25 cellular contexts compared by ENCODE assay signal in the genomic region with DNA sequence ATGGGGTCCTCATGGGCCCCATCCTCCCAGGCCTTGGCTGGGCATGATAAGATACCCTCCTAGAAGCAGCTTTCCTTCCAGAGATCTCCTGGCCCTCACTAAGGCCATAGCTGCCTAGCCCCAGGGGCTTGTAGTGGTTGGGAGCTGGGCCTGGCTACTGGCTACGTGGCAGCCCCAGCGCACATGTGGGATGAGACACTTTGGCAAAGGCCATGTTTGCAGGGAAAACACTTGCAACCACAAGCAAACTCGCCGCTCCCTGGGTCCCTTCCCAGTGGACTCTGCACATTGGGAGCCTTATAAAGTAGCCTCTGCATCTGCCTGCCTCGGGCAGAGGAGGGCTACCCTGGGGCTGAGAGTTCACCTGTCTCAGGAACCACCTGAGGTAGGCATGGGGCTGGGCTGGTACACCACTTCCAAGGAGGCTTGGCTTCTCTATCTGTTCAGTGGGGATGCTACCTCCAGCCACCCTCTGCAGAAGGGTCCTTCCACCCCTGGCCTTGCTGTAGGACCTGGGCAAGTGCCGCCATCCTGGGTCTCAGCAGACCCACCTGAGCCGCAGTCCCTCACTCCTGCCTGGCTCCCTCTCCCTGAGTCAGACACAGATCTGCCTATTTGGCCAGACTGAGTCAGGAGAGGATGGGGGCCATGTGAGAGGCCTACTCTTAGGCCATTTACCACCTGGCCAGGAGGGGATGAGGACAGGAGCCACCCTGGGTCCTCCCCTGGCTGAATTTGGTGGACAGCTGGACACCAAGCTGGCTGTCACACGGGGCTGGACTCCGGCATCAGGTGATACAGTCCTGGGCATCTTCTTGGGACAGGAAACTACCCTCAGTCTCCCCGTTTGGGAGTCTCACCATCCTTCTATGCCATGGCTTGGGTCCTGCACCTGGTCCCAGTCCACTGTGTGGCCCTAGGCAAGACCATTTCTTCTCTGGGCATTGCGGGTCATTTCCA. TPM values are rescaled to one million over a fixed set of nuclear protein-coding genes. Genes with fewer than 3 reads are reported as not detected.
DNase-seq lines count a peak whose midpoint lies in the region; ATAC-seq, FAIRE-seq and TF ChIP-seq lines count a peak whose summit lies in the region.
"Had no signal": no experiment of that assay in that cellular context is flagged by ENCODE, and none has a peak within 500 bp of the region (broad histone marks: within the 10 kb centered on the region; RNA-seq: fewer than 3 reads in every experiment).

Gene BPIFB2, plus strand, starts transcription at position 329 of the 960 bp plus-strand sequence. CDS start 871 bp downstream, outside the sequence.

- H3K79me1 ChIP-seq in H1 (ENCODE audit: low read depth, low read length): no peaks in the 10 kb centered on the region

- H3K23ac ChIP-seq in H1 (ENCODE audit: insufficient read length): peak within 1 kb of the TSS; percentile 87

- H3K14ac ChIP-seq in H1 (ENCODE audit: insufficient read length): no peak within 1 kb of the TSS

- no peak within 1 kb of the TSS for H3K4ac ChIP-seq in H1 (replicated peaks; ENCODE audit: insufficient read length, low read depth, low read length)

- H2BK120ac ChIP-seq in H1 (replicated peaks; ENCODE audit: low read depth, low read length): no peak within 1 kb of the TSS

- POLR2A ChIA-PET in H1 (lab: Charles Lee; ENCODE audit: partially characterized antibody): no interaction called here

- H3K27ac ChIP-seq in H1 (ENCODE audit: low read depth, low read length) (no peak within 1 kb of the TSS), neural progenitor cell (no peak within 1 kb of the TSS), left lung (no peak within 1 kb of the TSS)
- H3K27ac ChIP-seq: KMS-11, Peyer's patch, SJCRH30 had no signal

- no peak within 1 kb of the TSS for H4K5ac ChIP-seq in H1 (ENCODE audit: insufficient read length, low read depth, low read length)

- no peak within 1 kb of the TSS; the same call in 1 of the 2 replicates for H4K8ac ChIP-seq in H1 (ENCODE audit: extremely low read depth, insufficient read depth, low read length)

- DNase-seq in natural killer cell treated with Interleukin-12 subunit alpha and Interleukin-12 subunit beta and Interleukin-15 and Interleukin-18, amount 100 ng/mL, for 72 hours (ENCODE audit: low spot score): no peak
- DNase-seq in natural killer cell (no peak), H1 (ENCODE audit: low read depth in 1 of 2, low spot score in 2 of 2) (no peak), neural progenitor cell (ENCODE audit: low spot score) (no peak), left lung (no peak), HFFc6 (no peak), NCI-H82 (lab: John Stamatoyannopoulos, UW) (no peak)
- DNase-seq: Caco-2; CD4-positive, alpha-beta memory T cell; DMS 273 treated with DMSO at 0.1 percent for 48 hours; DND-41; HCEC 1CT; NCI-H1417 treated with DMSO at 0.1 percent for 48 hours; NCI-H187; NCI-H510A; NCI-H748 treated with DMSO at 0.1 percent for 48 hours; SJCRH30 had no signal

- no peaks in the 10 kb centered on the region for H3F3A ChIP-seq in neural progenitor cell (ENCODE audit: low read depth)

- H3K27me3 ChIP-seq in H1 (replicated peaks in 1 of 4; ENCODE audit: control insufficient read depth in 3 of 4, extremely low read depth in 1 of 4, insufficient read depth in 3 of 4, low read length in 3 of 4): no peaks in the 10 kb centered on the region
- H3K27me3 ChIP-seq in neural progenitor cell: no peaks in the 10 kb centered on the region
- peaks cover 0 to 17% of the 10 kb centered on the region in 2 donors for H3K27me3 ChIP-seq in left lung
- H3K27me3 ChIP-seq: Peyer's patch, SJCRH30 had no signal

- no peaks in the 10 kb centered on the region for H3K36me3 Mint-ChIP-seq in natural killer cell treated with Interleukin-12 subunit alpha and Interleukin-12 subunit beta and Interleukin-15 and Interleukin-18, amount 100 ng/mL, for 72 hours
- no peaks in the 10 kb centered on the region for H3K36me3 Mint-ChIP-seq in natural killer cell
- no peaks in the 10 kb centered on the region for H3K36me3 Mint-ChIP-seq in neural progenitor cell
- H3K36me3 Mint-ChIP-seq in HFFc6 (ENCODE audit: low read depth): 0 out of 2 replicates have a peak, but pooled peaks cover 4% of the 10 kb centered on the region

- no peak within 1 kb of the TSS for H3K4me3 Mint-ChIP-seq in natural killer cell treated with Interleukin-12 subunit alpha and Interleukin-12 subunit beta and Interleukin-15 and Interleukin-18, amount 100 ng/mL, for 72 hours
- no peak within 1 kb of the TSS for H3K4me3 Mint-ChIP-seq in natural killer cell
- no peak within 1 kb of the TSS for H3K4me3 Mint-ChIP-seq in neural progenitor cell
- no peak within 1 kb of the TSS for H3K4me3 Mint-ChIP-seq in HFFc6
- H3K4me3 Mint-ChIP-seq: CD4-positive, alpha-beta memory T cell; GM23338 had no signal

- no peaks in the 10 kb centered on the region for H3K79me2 ChIP-seq in H1 (ENCODE audit: control insufficient read depth in 1 of 2, insufficient read depth in 2 of 2, low read length in 2 of 2)
- H3K79me2 ChIP-seq in neural progenitor cell (ENCODE audit: low read depth): no peaks in the 10 kb centered on the region

- no peak within 1 kb of the TSS for H2BK12ac ChIP-seq in H1 (ENCODE audit: low read depth, low read length)

- TF ChIP-seq CTCF in natural killer cell (IDR thresholded peaks at IDR 0.05): no peak
- TF ChIP-seq CTCF in H1 (IDR thresholded peaks at IDR 0.05; ENCODE audit: control extremely low read depth in 1 of 3, insufficient read depth in 1 of 3, low read depth in 1 of 3, low read length in 3 of 3): no peak
- TF ChIP-seq CTCF in neural progenitor cell (IDR thresholded peaks at IDR 0.05): no peak
- TF ChIP-seq CTCF in left lung (IDR thresholded peaks at IDR 0.05): no peak
- no peak for TF ChIP-seq CTCF in HFFc6 (IDR thresholded peaks at IDR 0.05)

- H3K18ac ChIP-seq in H1 (ENCODE audit: extremely low read depth, low read length): no peak within 1 kb of the TSS

- no peak within 1 kb of the TSS for H3K4me3 ChIP-seq in H1 (ENCODE audit: extremely low read depth in 1 of 4, insufficient read depth in 2 of 4, low read depth in 3 of 4, low read length in 4 of 4)
- no peak within 1 kb of the TSS for H3K4me3 ChIP-seq in neural progenitor cell
- H3K4me3 ChIP-seq in left lung: no peak within 1 kb of the TSS
- H3K4me3 ChIP-seq: GM23338, Peyer's patch, SJCRH30 had no signal

- H2AFZ ChIP-seq in H1 (ENCODE audit: low read length) (no peak within 1 kb of the TSS), neural progenitor cell (replicated peaks) (no peak within 1 kb of the TSS)
- H2AFZ ChIP-seq: GM23338 had no signal

- H3K9me3 ChIP-seq in H1 (ENCODE audit: insufficient read depth in 2 of 2, low read depth in 1 of 2, low read length in 1 of 2): 0 out of 4 replicates have a peak, but pooled peaks cover 0 to 2% of the 10 kb centered on the region in 2 experiments
- H3K9me3 ChIP-seq in neural progenitor cell (ENCODE audit: low read depth): no peaks in the 10 kb centered on the region
- H3K9me3 ChIP-seq in left lung: peaks cover 0 to 5% of the 10 kb centered on the region in 2 donors
- H3K9me3 ChIP-seq: Peyer's patch, SJCRH30 had no signal

- H3K23me2 ChIP-seq in H1 (ENCODE audit: low read depth, low read length): no peaks in the 10 kb centered on the region

- no peak for FAIRE-seq in H1 (lab: Jason Lieb, UNC)
- FAIRE-seq: GM12891 had no signal

- ATAC-seq in natural killer cell treated with Interleukin-12 subunit alpha and Interleukin-12 subunit beta and Interleukin-15 and Interleukin-18, amount 100 ng/mL, for 72 hours: peak; percentile 21 to 29
- ATAC-seq in natural killer cell (no peak), left lung (no peak)
- ATAC-seq: GM23338 had no signal

- CTCF ChIA-PET in H1 (lab: Charles Lee; ENCODE audit: partially characterized antibody): interaction anchor here (1.1 to 9.1 kb wide), 7 partner anchors 9 to 113 kb away, joined by 3 to 86 read pairs (median 5); no protein-coding TSS in a partner anchor

- no peaks in the 10 kb centered on the region for H3K27me3 Mint-ChIP-seq in natural killer cell treated with Interleukin-12 subunit alpha and Interleukin-12 subunit beta and Interleukin-15 and Interleukin-18, amount 100 ng/mL, for 72 hours
- H3K27me3 Mint-ChIP-seq in natural killer cell (ENCODE audit: low read depth in 2 of 2): no peaks in the 10 kb centered on the region
- H3K27me3 Mint-ChIP-seq in neural progenitor cell (ENCODE audit: insufficient read depth, low read depth): peaks cover 18% of the 10 kb centered on the region
- H3K27me3 Mint-ChIP-seq in HFFc6 (ENCODE audit: insufficient read depth): peaks cover 23% of the 10 kb centered on the region
- H3K27me3 Mint-ChIP-seq: CD4-positive, alpha-beta memory T cell had no signal

- H3K9me3 Mint-ChIP-seq in natural killer cell treated with Interleukin-12 subunit alpha and Interleukin-12 subunit beta and Interleukin-15 and Interleukin-18, amount 100 ng/mL, for 72 hours: peaks cover 3% of the 10 kb centered on the region
- H3K9me3 Mint-ChIP-seq in natural killer cell: no peaks in the 10 kb centered on the region
- H3K9me3 Mint-ChIP-seq in neural progenitor cell: peaks cover 2% of the 10 kb centered on the region
- H3K9me3 Mint-ChIP-seq in HFFc6: peaks cover 6% of the 10 kb centered on the region

- H3K9ac ChIP-seq in H1 (replicated peaks in 1 of 4; ENCODE audit: extremely low read depth in 1 of 4, low read depth in 3 of 4, low read length in 3 of 4) (no peak within 1 kb of the TSS), neural progenitor cell (no peak within 1 kb of the TSS)
- H3K9ac ChIP-seq: KMS-11 had no signal

- H4K20me1 ChIP-seq in H1 (replicated peaks in 1 of 2; ENCODE audit: control insufficient read depth in 1 of 2, insufficient read depth in 2 of 2, low read length in 2 of 2): no peaks in the 10 kb centered on the region
- H4K20me1 ChIP-seq in neural progenitor cell (ENCODE audit: low read depth): no peaks in the 10 kb centered on the region

- no peak within 1 kb of the TSS for H2BK15ac ChIP-seq in H1 (ENCODE audit: low read length)

- H3K4me1 Mint-ChIP-seq in natural killer cell treated with Interleukin-12 subunit alpha and Interleukin-12 subunit beta and Interleukin-15 and Interleukin-18, amount 100 ng/mL, for 72 hours (ENCODE audit: low read depth in 2 of 2): no peaks in the 10 kb centered on the region
- H3K4me1 Mint-ChIP-seq in natural killer cell (no peaks in the 10 kb centered on the region), neural progenitor cell (peaks cover 26% of the 10 kb centered on the region), HFFc6 (ENCODE audit: low read depth) (no peaks in the 10 kb centered on the region)

- no peak within 1 kb of the TSS for H4K91ac ChIP-seq in H1 (replicated peaks; ENCODE audit: insufficient read length, low read length)

- intact Hi-C loops in natural killer cell (cut with micrococcal nuclease) (no loop called here), left lung (cut with DNase I) (no loop called here)

- H3K36me3 ChIP-seq in H1 (ENCODE audit: control insufficient read depth in 2 of 4, insufficient read depth in 4 of 4, low read length in 3 of 4): no peaks in the 10 kb centered on the region
- H3K36me3 ChIP-seq in neural progenitor cell: no peaks in the 10 kb centered on the region
- H3K36me3 ChIP-seq in left lung: no peaks in the 10 kb centered on the region
- H3K36me3 ChIP-seq: Peyer's patch, SJCRH30 had no signal

- H3K4me1 ChIP-seq in H1 (replicated peaks in 1 of 4; ENCODE audit: control insufficient read depth in 3 of 4, insufficient read depth in 4 of 4, low read length in 3 of 4) (no peaks in the 10 kb centered on the region; a peak in 1 of 7 replicates), neural progenitor cell (no peaks in the 10 kb centered on the region), left lung (no peaks in the 10 kb centered on the region)
- H3K4me1 ChIP-seq: Caco-2, Peyer's patch had no signal

- TF ChIP-seq RAD21 in H1 (IDR thresholded peaks at IDR 0.05 in 1 of 2, conservative IDR thresholded peaks at IDR 0.05 in 1 of 2; ENCODE audit: low read depth in 2 of 2, low read length in 2 of 2): no peak

- H2BK5ac ChIP-seq in H1 (ENCODE audit: low read depth, low read length): peak within 1 kb of the TSS; percentile 75; the same call in 1 of the 2 replicates

- H3K4me2 ChIP-seq in H1 (ENCODE audit: insufficient read depth in 1 of 2, low read depth in 2 of 2, low read length in 2 of 2) (no peak within 1 kb of the TSS), neural progenitor cell (no peak within 1 kb of the TSS)
- H3K4me2 ChIP-seq: GM23338, KMS-11 had no signal

- 74% methylated on average over 10 of the region's 11 CpGs; no CpG with 5 or more reads in 1 of the 2 experiments for WGBS in H1 (ENCODE audit: extremely low coverage in 1 of 2, insufficient coverage in 1 of 2, insufficient read length in 1 of 2, insufficient replicate concordance in 2 of 2, low coverage in 1 of 2, low lambda C conversion rate in 2 of 2, missing lambda C conversion rate in 1 of 2), 2 experiments

- no peak for TF ChIP-seq EP300 in H1 (IDR thresholded peaks at IDR 0.05; ENCODE audit: borderline replicate concordance in 1 of 2, low read depth in 2 of 2, low read length in 2 of 2)

- no peak within 1 kb of the TSS for H2AK5ac ChIP-seq in H1 (ENCODE audit: low read depth, low read length)

- no peak within 1 kb of the TSS for H3K27ac Mint-ChIP-seq in natural killer cell treated with Interleukin-12 subunit alpha and Interleukin-12 subunit beta and Interleukin-15 and Interleukin-18, amount 100 ng/mL, for 72 hours
- H3K27ac Mint-ChIP-seq in natural killer cell (no peak within 1 kb of the TSS), neural progenitor cell (peak within 1 kb of the TSS; percentile 57), HFFc6 (no peak within 1 kb of the TSS)
- H3K27ac Mint-ChIP-seq: GM23338 had no signal

- no peak for TF ChIP-seq POLR2A in H1 (IDR thresholded peaks at IDR 0.05; ENCODE audit: control extremely low read depth in 1 of 2, low read depth in 2 of 2, low read length in 2 of 2)

- no peak within 1 kb of the TSS; the same call in 1 of the 2 replicates for H2BK20ac ChIP-seq in H1 (ENCODE audit: low read length)

- H3K56ac ChIP-seq in H1 (replicated peaks; ENCODE audit: insufficient read length, low read depth, low read length): no peak within 1 kb of the TSS

RNA-seq across cellular contexts. Expression of gene BPIFB2, which starts in this region (rescaled TPM):
- total RNA-seq in natural killer cell treated with Interleukin-12 subunit alpha and Interleukin-12 subunit beta and Interleukin-15 and Interleukin-18, amount 100 ng/mL, for 72 hours: not detected
- total RNA-seq in natural killer cell (not detected), neural progenitor cell (ENCODE audit: low replicate concordance) (not detected in 2 replicates), left lung (under 1 TPM in 1 of 2 donors, not detected in 1; 0.65 TPM)
- not detected in 2 replicates for total RNA-seq in H1 (2021; fragmentation: NEBNext Ultra II Directional; extraction: Animal tissue kit (Norgen Biotek cat#: 25700))
- not detected in 2 replicates for polyA plus RNA-seq in H1 (2011; rRNA removed)
- 0.62 TPM for polyA plus RNA-seq in H1 (2011; cell fraction: cytosol; rRNA removed)
- polyA plus RNA-seq in H1 (2011; cell fraction: nucleus; rRNA removed): not detected
- not detected in 4 replicates for polyA plus RNA-seq in H1 (2012, experiment 1 of 2)
- 0.13 TPM for polyA plus RNA-seq in H1 (2012, experiment 2 of 2)
- not detected for polyA plus RNA-seq in H1 (2013, experiment 1 of 2)
- not detected for polyA plus RNA-seq in H1 (2013, experiment 2 of 2)
- 0.15 TPM in 1 of 2 replicates, not detected in the other for polyA minus RNA-seq in H1 (2011; rRNA and poly(A)+ RNA removed)
- polyA minus RNA-seq in H1 (2011; cell fraction: cytosol; rRNA and poly(A)+ RNA removed): not detected
- not detected for polyA minus RNA-seq in H1 (2011; cell fraction: nucleus; rRNA and poly(A)+ RNA removed)
- not detected for total RNA-seq in HFFc6 (2021; fragmentation: NEBNext Ultra II Directional; extraction: Animal tissue kit (Norgen Biotek cat#: 25700))
- total RNA-seq: A673; Caco-2; CD4-positive, alpha-beta memory T cell; GM23338; HT1080; OCI-LY7; Peyer's patch; SJCRH30 had no signal
- polyA plus RNA-seq: BJ; CD4-positive, alpha-beta memory T cell; GM23338 had no signal

Comparison
In these comparisons a context has a peak if more than half of its experiments do, and no peak if none do; other contexts are left out.
1. Peak in ATAC-seq in natural killer cell treated with Interleukin-12 subunit alpha and Interleukin-12 subunit beta and Interleukin-15 and Interleukin-18, amount 100 ng/mL, for 72 hours; RNA of the gene not detected or under 1 TPM.